17 cellular contexts compared by ENCODE assay signal in the genomic region with DNA sequence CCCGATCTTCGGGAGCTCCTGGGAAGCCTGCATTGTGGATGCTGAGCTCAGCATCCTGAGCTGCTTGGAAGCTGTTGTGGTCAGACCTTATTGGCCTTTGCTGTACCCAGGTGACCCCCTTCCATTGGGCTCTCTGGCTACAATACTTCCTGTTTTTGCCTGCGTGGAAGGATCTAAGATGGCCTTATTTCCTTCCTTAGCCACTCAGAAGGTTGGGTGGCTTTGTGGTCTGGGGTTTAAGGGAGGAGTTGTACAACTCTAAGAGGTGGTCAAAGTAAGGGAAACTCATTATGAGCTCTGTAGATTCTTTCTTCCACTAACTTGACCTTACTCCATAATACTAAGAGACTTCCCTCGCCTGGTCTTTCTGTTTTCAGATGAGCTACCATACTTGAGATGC. TPM values are rescaled to one million over a fixed set of nuclear protein-coding genes. Genes with fewer than 3 reads are reported as not detected.
DNase-seq lines count a peak whose midpoint lies in the region; ATAC-seq and TF ChIP-seq lines count a peak whose summit lies in the region.
"Had no signal": no experiment of that assay in that cellular context is flagged by ENCODE, and none has a peak within 500 bp of the region (broad histone marks: within the 10 kb centered on the region; RNA-seq: fewer than 3 reads in every experiment).

No MANE protein-coding gene starts in this region.

- intact Hi-C loops in body of pancreas (cut with DNase I): no loop called here

- H3K9me3 Mint-ChIP-seq in activated CD4-positive, alpha-beta T cell treated with anti-CD3 and anti-CD28 coated beads, Interleukin-2, amount 10 ng/mL, durations not matched to agents 7 days and 5 days: no peaks in the 10 kb centered on the region
- H3K9me3 Mint-ChIP-seq: dendritic cell treated with granulocyte-macrophage colony-stimulating factor and Interleukin-4, amounts not matched to agents 40 ng/mL and 50 ng/mL, for 4 days had no signal

- H3K27ac ChIP-seq in neutrophil: peak overlapping the region; percentile 87
- H3K27ac ChIP-seq in body of pancreas: no peak overlapping the region
- H3K27ac ChIP-seq: esophagus squamous epithelium, lower lobe of right lung, testis had no signal

- ATAC-seq in body of pancreas: no peak
- ATAC-seq in GM21737 (IDR thresholded peaks at IDR 0.05; ENCODE audit: unreplicated experiment): no peak

- peaks cover 80 to 84% of the 10 kb centered on the region in 2 experiments for H3K4me1 ChIP-seq in neutrophil (ENCODE audit: control insufficient read depth in 1 of 2, insufficient read depth in 1 of 2, low read depth in 1 of 2, low read length in 1 of 2)
- H3K4me1 ChIP-seq in body of pancreas: no peaks in the 10 kb centered on the region
- H3K4me1 ChIP-seq: lower lobe of right lung, testis had no signal

- POLR2A ChIA-PET in activated CD4-positive, alpha-beta T cell treated with anti-CD3 and anti-CD28 coated beads, Interleukin-2, amount 10 ng/mL, durations not matched to agents 7 days and 5 days (lab: Charles Lee): no interaction called here

- peaks cover 9% of the 10 kb centered on the region for H3K27me3 Mint-ChIP-seq in activated CD4-positive, alpha-beta T cell treated with anti-CD3 and anti-CD28 coated beads, Interleukin-2, amount 10 ng/mL, durations not matched to agents 7 days and 5 days
- H3K27me3 Mint-ChIP-seq: dendritic cell treated with granulocyte-macrophage colony-stimulating factor and Interleukin-4, amounts not matched to agents 40 ng/mL and 50 ng/mL, for 4 days had no signal

- TF ChIP-seq CTCF in neutrophil (IDR thresholded peaks at IDR 0.05) (no peak), body of pancreas (IDR thresholded peaks at IDR 0.05) (no peak)

- H3K4me3 Mint-ChIP-seq in activated CD4-positive, alpha-beta T cell treated with anti-CD3 and anti-CD28 coated beads, Interleukin-2, amount 10 ng/mL, durations not matched to agents 7 days and 5 days: no peak overlapping the region
- H3K4me3 Mint-ChIP-seq: dendritic cell treated with granulocyte-macrophage colony-stimulating factor and Interleukin-4, amounts not matched to agents 40 ng/mL and 50 ng/mL, for 4 days had no signal

- H3K4me3 ChIP-seq in neutrophil (ENCODE audit: low read depth in 1 of 2, low read length in 1 of 2) (peak overlapping the region; percentile 12 to 32), body of pancreas (no peak overlapping the region)
- H3K4me3 ChIP-seq: esophagus squamous epithelium, lower lobe of right lung, Peyer's patch, testis had no signal

- peak; percentile 38 for DNase-seq in activated CD4-positive, alpha-beta T cell treated with anti-CD3 and anti-CD28 coated beads, Interleukin-2, amount 10 ng/mL, durations not matched to agents 7 days and 5 days
- no peak for DNase-seq in activated CD4-positive, alpha-beta T cell treated with anti-CD3 and anti-CD28 coated beads, Interleukin-2, amount 50 U/mL, for 1 hour
- DNase-seq in KG1 (lab: John Stamatoyannopoulos, UW) (peak; percentile 41), UCSD-AML1 (lab: John Stamatoyannopoulos, UW; ENCODE audit: unreplicated experiment) (peak; percentile 64), body of pancreas (no peak), dedifferentiated amniotic fluid mesenchymal stem cell (ENCODE audit: extremely low spot score) (no peak)
- DNase-seq: activated CD8-positive, alpha-beta memory T cell treated with anti-CD3 and anti-CD28 coated beads, Interleukin-2, amount 50 U/mL, for 4 hours; DMS153; esophagus squamous epithelium; lower lobe of right lung; Peyer's patch; small intestine; testis had no signal

- H3K36me3 Mint-ChIP-seq in activated CD4-positive, alpha-beta T cell treated with anti-CD3 and anti-CD28 coated beads, Interleukin-2, amount 10 ng/mL, durations not matched to agents 7 days and 5 days (ENCODE audit: low read depth): peaks cover 7% of the 10 kb centered on the region

- no peak for TF ChIP-seq POLR2A in body of pancreas (IDR thresholded peaks at IDR 0.05)

- H3K27me3 ChIP-seq in neutrophil (no peaks in the 10 kb centered on the region), body of pancreas (no peaks in the 10 kb centered on the region)
- H3K27me3 ChIP-seq: esophagus squamous epithelium, Peyer's patch, testis had no signal

- peak overlapping the region; percentile 76 for H3K27ac Mint-ChIP-seq in activated CD4-positive, alpha-beta T cell treated with anti-CD3 and anti-CD28 coated beads, Interleukin-2, amount 10 ng/mL, durations not matched to agents 7 days and 5 days
- H3K27ac Mint-ChIP-seq: dendritic cell treated with granulocyte-macrophage colony-stimulating factor and Interleukin-4, amounts not matched to agents 40 ng/mL and 50 ng/mL, for 4 days had no signal

- H3K36me3 ChIP-seq in neutrophil: peaks cover 59% of the 10 kb centered on the region
- peaks cover 0 to 13% of the 10 kb centered on the region in 2 donors for H3K36me3 ChIP-seq in body of pancreas (replicated peaks in 1 of 2; ENCODE audit: insufficient read depth in 1 of 2, low read depth in 2 of 2)

- WGBS in body of pancreas, 2 donors: 63 to 89% methylated on average over 4 of the region's 4 CpGs

- CTCF ChIA-PET in activated CD4-positive, alpha-beta T cell treated with anti-CD3 and anti-CD28 coated beads, Interleukin-2, amount 10 ng/mL, durations not matched to agents 7 days and 5 days (lab: Charles Lee): interaction anchor here (1.2 to 5.2 kb wide), 6 partner anchors 10 to 66 kb away, joined by 3 to 14 read pairs (median 4); a partner anchor contains a TSS

- no peaks in the 10 kb centered on the region for H3K9me3 ChIP-seq in neutrophil
- H3K9me3 ChIP-seq in body of pancreas: no peaks in the 10 kb centered on the region
- H3K9me3 ChIP-seq: esophagus squamous epithelium, lower lobe of right lung, Peyer's patch, testis had no signal

- peaks cover 37% of the 10 kb centered on the region for H3K4me1 Mint-ChIP-seq in activated CD4-positive, alpha-beta T cell treated with anti-CD3 and anti-CD28 coated beads, Interleukin-2, amount 10 ng/mL, durations not matched to agents 7 days and 5 days

RNA-seq across cellular contexts. Expression of a gene that starts 17.7 kb away (rescaled TPM):
- total RNA-seq in activated CD4-positive, alpha-beta T cell treated with anti-CD3 and anti-CD28 coated beads, Interleukin-2, amount 10 ng/mL, durations not matched to agents 7 days and 5 days: 1 to 10 TPM; 2.1 to 2.5 TPM
- total RNA-seq in body of pancreas: 1 to 10 TPM; 4.9 to 9.3 TPM

RNA-seq across cellular contexts. Expression of a gene that starts 17.8 kb away (rescaled TPM):
- total RNA-seq in activated CD4-positive, alpha-beta T cell treated with anti-CD3 and anti-CD28 coated beads, Interleukin-2, amount 10 ng/mL, durations not matched to agents 7 days and 5 days: 1 to 10 TPM; 2.1 to 3.1 TPM
- total RNA-seq in body of pancreas: 10 to 100 TPM in 1 of 2 donors, not detected in 1; 11.9 TPM
- total RNA-seq: A673 had no signal

RNA-seq across cellular contexts. Expression of a gene that starts 19.8 kb away (rescaled TPM):
- 1 to 10 TPM; 7.3 TPM for total RNA-seq in activated CD4-positive, alpha-beta T cell treated with anti-CD3 and anti-CD28 coated beads, Interleukin-2, amount 10 ng/mL, durations not matched to agents 7 days and 5 days
- 1 to 10 TPM; 5.4 to 5.9 TPM for total RNA-seq in body of pancreas

RNA-seq across cellular contexts. Expression of a gene that starts 33.2 kb away (rescaled TPM):
- total RNA-seq in activated CD4-positive, alpha-beta T cell treated with anti-CD3 and anti-CD28 coated beads, Interleukin-2, amount 10 ng/mL, durations not matched to agents 7 days and 5 days: not detected
- total RNA-seq in body of pancreas: 10 to 100 TPM in 1 of 2 donors, 1 to 10 TPM in 1; 8.9 to 23.1 TPM
- total RNA-seq: A673 had no signal

RNA-seq across cellular contexts. Expression of a gene that starts 38.3 kb away (rescaled TPM):
- total RNA-seq in activated CD4-positive, alpha-beta T cell treated with anti-CD3 and anti-CD28 coated beads, Interleukin-2, amount 10 ng/mL, durations not matched to agents 7 days and 5 days: not detected
- 10 to 100 TPM; 11.2 to 23.3 TPM for total RNA-seq in body of pancreas

Comparison
In these comparisons a context has a peak if more than half of its experiments do, and no peak if none do; other contexts are left out.
1. DNase-seq: peak in activated CD4-positive, alpha-beta T cell treated with anti-CD3 and anti-CD28 coated beads, Interleukin-2, amount 10 ng/mL, durations not matched to agents 7 days and 5 days (single experiment), KG1 (single experiment) and UCSD-AML1 (single experiment); none in activated CD4-positive, alpha-beta T cell treated with anti-CD3 and anti-CD28 coated beads, Interleukin-2, amount 50 U/mL, for 1 hour (single experiment), body of pancreas (0 of 4) and dedifferentiated amniotic fluid mesenchymal stem cell (single experiment).
2. H3K4me3 ChIP-seq: peak in neutrophil (2 of 2); none in body of pancreas (0 of 2).